ENCODE assay signal across 20 cellular contexts in genomic region chr5:130282044-130282443, GRCh38.
DNase-seq lines count a peak whose midpoint lies in the region; ATAC-seq and TF ChIP-seq lines count a peak whose summit lies in the region.
"Had no signal": no experiment of that assay in that cellular context is flagged by ENCODE, and none has a peak within 500 bp of the region (broad histone marks: within the 10 kb centered on the region; RNA-seq: fewer than 3 reads in every experiment).

No MANE protein-coding gene starts in this region.

- H3K27me3 ChIP-seq in left ventricle myocardium inferior (ENCODE audit: low read depth): no peaks in the 10 kb centered on the region
- H3K27me3 ChIP-seq in mammary epithelial cell (ENCODE audit: insufficient read depth, low read length): no peaks in the 10 kb centered on the region
- H3K27me3 ChIP-seq in heart right ventricle: no peaks in the 10 kb centered on the region
- H3K27me3 ChIP-seq: esophagus squamous epithelium, testis had no signal

- no peak overlapping the region for H3K27ac Mint-ChIP-seq in stimulated activated naive B cell treated with anti-CD40 and anti-IgM and Interleukin-4, amounts not matched to agents 10 μg/mL and 1 μg/mL and 100 μg/mL, for 72 hours
- no peak overlapping the region for H3K27ac Mint-ChIP-seq in T-cell
- H3K27ac Mint-ChIP-seq: activated CD4-positive, alpha-beta memory T cell treated with anti-CD3 and anti-CD28 coated beads, Interleukin-2, amount 10 ng/mL, durations not matched to agents 7 days and 5 days; CD8-positive, alpha-beta T cell; nephron had no signal

- H3K4me3 Mint-ChIP-seq in stimulated activated naive B cell treated with anti-CD40 and anti-IgM and Interleukin-4, amounts not matched to agents 10 μg/mL and 1 μg/mL and 100 μg/mL, for 72 hours: no peak overlapping the region
- no peak overlapping the region for H3K4me3 Mint-ChIP-seq in T-cell
- H3K4me3 Mint-ChIP-seq: activated CD4-positive, alpha-beta memory T cell treated with anti-CD3 and anti-CD28 coated beads, Interleukin-2, amount 10 ng/mL, durations not matched to agents 7 days and 5 days; CD8-positive, alpha-beta T cell; nephron had no signal

- no peaks in the 10 kb centered on the region for H3K4me1 ChIP-seq in left ventricle myocardium inferior
- peaks cover 23% of the 10 kb centered on the region for H3K4me1 ChIP-seq in mammary epithelial cell (ENCODE audit: insufficient read depth, low read length)
- H3K4me1 ChIP-seq in heart right ventricle: no peaks in the 10 kb centered on the region
- H3K4me1 ChIP-seq: esophagus squamous epithelium, testis had no signal

- intact Hi-C loops in Right ventricle myocardium inferior (cut with DNase I) (no loop called here), left ventricle myocardium inferior (cut with micrococcal nuclease) (no loop called here), mammary epithelial cell (cut with micrococcal nuclease) (no loop called here), heart right ventricle (cut with DNase I) (no loop called here)

- H3K9me3 ChIP-seq in left ventricle myocardium inferior (replicated peaks) (no peaks in the 10 kb centered on the region), mammary epithelial cell (replicated peaks; ENCODE audit: insufficient read depth, low read length) (no peaks in the 10 kb centered on the region), heart right ventricle (peaks cover 0 to 5% (median 0%) of the 10 kb centered on the region in 11 donors)
- H3K9me3 ChIP-seq: esophagus squamous epithelium, testis had no signal

- H3K9ac ChIP-seq in mammary epithelial cell (ENCODE audit: insufficient read depth, low read length): no peak overlapping the region

- in situ Hi-C loops in mammary epithelial cell (cut with MboI; ENCODE audit: low sequenced_read_pairs in 2 of 2): no loop called here

- no TSS peak for BruUV-seq in mammary epithelial cell (replicated peaks; lab: Mats Ljungman, UMichigan)

- WGBS in mammary epithelial cell (ENCODE audit: low coverage, missing lambda C conversion rate): 93% methylated on average over 1 of the region's 1 CpG
- 67 to 81% methylated on average over 1 of the region's 1 CpG for WGBS in heart right ventricle, 2 donors

- H3K4me1 Mint-ChIP-seq in stimulated activated naive B cell treated with anti-CD40 and anti-IgM and Interleukin-4, amounts not matched to agents 10 μg/mL and 1 μg/mL and 100 μg/mL, for 72 hours: no peaks in the 10 kb centered on the region
- no peaks in the 10 kb centered on the region for H3K4me1 Mint-ChIP-seq in T-cell
- H3K4me1 Mint-ChIP-seq: activated CD4-positive, alpha-beta memory T cell treated with anti-CD3 and anti-CD28 coated beads, Interleukin-2, amount 10 ng/mL, durations not matched to agents 7 days and 5 days; nephron had no signal

- H3K36me3 ChIP-seq in left ventricle myocardium inferior (no peaks in the 10 kb centered on the region), mammary epithelial cell (ENCODE audit: insufficient read depth, low read length) (no peaks in the 10 kb centered on the region), heart right ventricle (no peaks in the 10 kb centered on the region)
- H3K36me3 ChIP-seq: esophagus squamous epithelium had no signal

- dilution Hi-C loops in mammary epithelial cell (cut with HindIII; ENCODE audit: low sequenced_read_pairs): no loop called here

- no peak for DNase-seq in Right ventricle myocardium inferior (ENCODE audit: missing footprints)
- no peak for DNase-seq in left ventricle myocardium inferior
- peak; percentile 62 for DNase-seq in mammary epithelial cell
- DNase-seq in heart right ventricle: peak in 1 of 2 donors; percentile 6
- no peak for DNase-seq in stimulated activated naive B cell treated with anti-CD40 and anti-IgM and Interleukin-4, amounts not matched to agents 10 μg/mL and 1 μg/mL and 100 μg/mL, for 72 hours
- no peak for DNase-seq in germinal center (ENCODE audit: low spot score)
- no peak for DNase-seq in T-cell
- DNase-seq: 8988T; activated CD4-positive, alpha-beta memory T cell treated with anti-CD3 and anti-CD28 coated beads, Interleukin-2, amount 10 ng/mL, durations not matched to agents 7 days and 5 days; amniotic stem cell; CD8-positive, alpha-beta T cell; dermis blood vessel endothelial cell; esophagus squamous epithelium; NCI-H1694; NCI-H510A; OCI-M1; stimulated activated CD4-positive, alpha-beta T cell treated with anti-CD3 and anti-CD28 coated beads, Interleukin-2, amount 100 ng/mL, for 24 hours; testis had no signal

- no peaks in the 10 kb centered on the region for H3K79me2 ChIP-seq in mammary epithelial cell (ENCODE audit: insufficient read depth, low read length)

- no peak overlapping the region for H3K27ac ChIP-seq in left ventricle myocardium inferior (replicated peaks)
- no peak overlapping the region for H3K27ac ChIP-seq in mammary epithelial cell (ENCODE audit: insufficient read depth, low read depth, low read length)
- no peak overlapping the region for H3K27ac ChIP-seq in heart right ventricle
- H3K27ac ChIP-seq: esophagus squamous epithelium, testis had no signal

- ATAC-seq in Right ventricle myocardium inferior (peak; percentile 86), heart right ventricle (peak; percentile 22 to 88 (median 67)), T-cell (replicated peaks in 1 of 4) (no peak), GM18867 (IDR thresholded peaks at IDR 0.05; ENCODE audit: unreplicated experiment) (no peak)
- no peak for ATAC-seq in stimulated activated naive B cell treated with anti-CD40 and anti-IgM and Interleukin-4, amounts not matched to agents 10 μg/mL and 1 μg/mL and 100 μg/mL, for 72 hours (replicated peaks)
- ATAC-seq: CD8-positive, alpha-beta T cell had no signal

- H3K27me3 Mint-ChIP-seq in stimulated activated naive B cell treated with anti-CD40 and anti-IgM and Interleukin-4, amounts not matched to agents 10 μg/mL and 1 μg/mL and 100 μg/mL, for 72 hours: no peaks in the 10 kb centered on the region
- peaks cover 0 to 3% of the 10 kb centered on the region in 2 donors for H3K27me3 Mint-ChIP-seq in T-cell
- H3K27me3 Mint-ChIP-seq: activated CD4-positive, alpha-beta memory T cell treated with anti-CD3 and anti-CD28 coated beads, Interleukin-2, amount 10 ng/mL, durations not matched to agents 7 days and 5 days had no signal

- POLR2A ChIA-PET in T-cell (lab: Charles Lee): no interaction called here

- no peaks in the 10 kb centered on the region for H3K9me3 Mint-ChIP-seq in stimulated activated naive B cell treated with anti-CD40 and anti-IgM and Interleukin-4, amounts not matched to agents 10 μg/mL and 1 μg/mL and 100 μg/mL, for 72 hours
- no peaks in the 10 kb centered on the region for H3K9me3 Mint-ChIP-seq in T-cell
- H3K9me3 Mint-ChIP-seq: activated CD4-positive, alpha-beta memory T cell treated with anti-CD3 and anti-CD28 coated beads, Interleukin-2, amount 10 ng/mL, durations not matched to agents 7 days and 5 days; nephron had no signal

- H3K4me3 ChIP-seq in left ventricle myocardium inferior: no peak overlapping the region
- no peak overlapping the region for H3K4me3 ChIP-seq in mammary epithelial cell (replicated peaks in 1 of 3; ENCODE audit: insufficient read depth in 1 of 3, low read depth in 2 of 3, low read length in 3 of 3)
- H3K4me3 ChIP-seq in heart right ventricle: no peak overlapping the region
- H3K4me3 ChIP-seq: esophagus squamous epithelium, testis had no signal

- H2AFZ ChIP-seq in mammary epithelial cell (ENCODE audit: low read depth, low read length): peak overlapping the region; percentile 38

- CTCF ChIA-PET in mammary epithelial cell (lab: Charles Lee; ENCODE audit: low non-redundant PET) (no interaction called here), T-cell (lab: Charles Lee) (no interaction called here)

- no peaks in the 10 kb centered on the region for H3K36me3 Mint-ChIP-seq in stimulated activated naive B cell treated with anti-CD40 and anti-IgM and Interleukin-4, amounts not matched to agents 10 μg/mL and 1 μg/mL and 100 μg/mL, for 72 hours
- H3K36me3 Mint-ChIP-seq in T-cell: no peaks in the 10 kb centered on the region
- H3K36me3 Mint-ChIP-seq: CD8-positive, alpha-beta T cell had no signal

- H4K20me1 ChIP-seq in mammary epithelial cell (ENCODE audit: insufficient read depth, low read length): no peaks in the 10 kb centered on the region

- H3K4me2 ChIP-seq in mammary epithelial cell (ENCODE audit: insufficient read depth, low read depth, low read length): no peak overlapping the region

- no peak for TF ChIP-seq CTCF in left ventricle myocardium inferior (IDR thresholded peaks at IDR 0.05; ENCODE audit: borderline replicate concordance)
- TF ChIP-seq CTCF in mammary epithelial cell (conservative IDR thresholded peaks at IDR 0.05 in 1 of 2, IDR thresholded peaks at IDR 0.05 in 1 of 2; ENCODE audit: extremely low read depth in 1 of 2, insufficient read depth in 1 of 2, low read depth in 1 of 2, low read length in 2 of 2): no peak
- TF ChIP-seq CTCF in heart right ventricle (IDR thresholded peaks at IDR 0.05): no peak

Comparison
In these comparisons a context has a peak if more than half of its experiments do, and no peak if none do; other contexts are left out.
1. ATAC-seq: peak in Right ventricle myocardium inferior (single experiment) and heart right ventricle (8 of 8); none in stimulated activated naive B cell treated with anti-CD40 and anti-IgM and Interleukin-4, amounts not matched to agents 10 μg/mL and 1 μg/mL and 100 μg/mL, for 72 hours (0 of 2), T-cell (0 of 4) and GM18867 (single experiment).